Comparison of ENCODE assay signal across 8 cellular contexts in genomic region chr4:25367004-25367621, GRCh38. TPM values are rescaled to one million over a fixed set of nuclear protein-coding genes. Genes with fewer than 3 reads are reported as not detected.
DNase-seq lines count a peak whose midpoint lies in the region; ATAC-seq and TF ChIP-seq lines count a peak whose summit lies in the region.
"Had no signal": no experiment of that assay in that cellular context is flagged by ENCODE, and none has a peak within 500 bp of the region (broad histone marks: within the 10 kb centered on the region; RNA-seq: fewer than 3 reads in every experiment).

No MANE protein-coding gene starts in this region.

- no peak overlapping the region for H3K27ac ChIP-seq in lung (ENCODE audit: low read depth in 1 of 2, low read length in 1 of 2)

- H3K4me1 ChIP-seq in lung (ENCODE audit: control insufficient read depth in 2 of 2, insufficient read depth in 2 of 2, low read length in 2 of 2), result no peaks in the 10 kb centered on the region

- no peaks in the 10 kb centered on the region for H3K9me3 Mint-ChIP-seq in brain
- H3K9me3 Mint-ChIP-seq: T-helper 1 cell treated with Interleukin-12 subunit alpha and Interleukin-12 subunit beta and Interleukin-4 antibody, amounts not matched to agents 30 μg/mL and 1 μg/mL, for 36 hours had no signal

- ATAC-seq in lung (ENCODE audit: insufficient read depth, low FRiP score) (no peak), HG02642 (IDR thresholded peaks at IDR 0.05; ENCODE audit: poor library complexity, unreplicated experiment) (no peak), HG02623 (IDR thresholded peaks at IDR 0.05; ENCODE audit: unreplicated experiment) (no peak)

- POLR2A ChIA-PET in GM10248 (lab: Yijun Ruan, JAX), result no interaction called here

- H3K4me3 ChIP-seq in lung, result no peak overlapping the region

- no peak overlapping the region for H3K4me3 Mint-ChIP-seq in brain
- H3K4me3 Mint-ChIP-seq: T-helper 1 cell treated with Interleukin-12 subunit alpha and Interleukin-12 subunit beta and Interleukin-4 antibody, amounts not matched to agents 30 μg/mL and 1 μg/mL, for 36 hours had no signal

- no peaks in the 10 kb centered on the region for H3K9me3 ChIP-seq in lung (ENCODE audit: control insufficient read depth in 2 of 2, insufficient read depth in 1 of 2, low read length in 1 of 2)

- CTCF ChIA-PET in GM10248 (lab: Yijun Ruan, JAX), result interaction anchor here (0.6 to 6.2 kb wide), 28 partner anchors 9 to 878 kb away, joined by 3 to 56 read pairs (median 4); partner anchors contain the start of genes PI4K2B and ZCCHC4

- 87 to 95% methylated on average over 2 of the region's 2 CpGs for whole genome bisulfite sequencing in lung, 2 donors

- no peak overlapping the region for H3K27ac Mint-ChIP-seq in brain
- H3K27ac Mint-ChIP-seq: T-helper 1 cell treated with Interleukin-12 subunit alpha and Interleukin-12 subunit beta and Interleukin-4 antibody, amounts not matched to agents 30 μg/mL and 1 μg/mL, for 36 hours had no signal

- no peaks in the 10 kb centered on the region for H3K36me3 Mint-ChIP-seq in brain

- DNase-seq in GM10248 (ENCODE audit: extremely low spot score), result peak; percentile 33
- DNase-seq in MV-4-11 (lab: John Stamatoyannopoulos, UW), result peak; percentile 19
- DNase-seq in lung (ENCODE audit: low spot score), result no peak
- DNase-seq in activated T-cell treated with anti-CD3 and anti-CD28 coated beads, Interleukin-2, amount 50 U/mL, for 48 hours, result no peak

- TF ChIP-seq CTCF in GM10248 (IDR thresholded peaks at IDR 0.05; ENCODE audit: control extremely low read depth, extremely low read depth, low read depth, missing control alignments), result peak; percentile 59
- peak; percentile 74 to 81 for TF ChIP-seq CTCF in brain (conservative IDR thresholded peaks at IDR 0.05)
- TF ChIP-seq CTCF in lung (IDR thresholded peaks at IDR 0.05; ENCODE audit: control extremely low read depth, extremely low read depth), result peak; percentile 15

- H3K27me3 Mint-ChIP-seq in brain, result peaks cover 2% of the 10 kb centered on the region

- no peaks in the 10 kb centered on the region for H3K4me1 Mint-ChIP-seq in brain

- H3K36me3 ChIP-seq in lung (ENCODE audit: control insufficient read depth in 2 of 2, insufficient read depth in 2 of 2, low read length in 2 of 2), result peaks cover 4 to 12% of the 10 kb centered on the region in 2 donors

- no peaks in the 10 kb centered on the region for H3K27me3 ChIP-seq in lung (ENCODE audit: control insufficient read depth, insufficient read depth)

RNA-seq across cellular contexts. Expression of gene ANAPC4, which starts 9.9 kb away (rescaled TPM):
- polyA plus RNA-seq in brain (ENCODE audit: insufficient read depth, low read depth, low replicate concordance) (6.7 TPM), lung (10 to 100 TPM; 15.4 to 32.1 TPM)
- total RNA-seq in lung, result 10 to 100 TPM; 32.8 to 98.5 TPM

RNA-seq across cellular contexts. Expression of gene ZCCHC4, which starts 54.5 kb away (rescaled TPM):
- 5.0 TPM for polyA plus RNA-seq in brain (ENCODE audit: insufficient read depth, low read depth, low replicate concordance)
- 10 to 100 TPM in 1 of 2 donors, 1 to 10 TPM in 1; 7.8 to 24.3 TPM for total RNA-seq in lung
- polyA plus RNA-seq in lung, result 1 to 10 TPM; 4.3 to 7.5 TPM

Comparison
In these comparisons a context has a peak if more than half of its experiments do, and no peak if none do; other contexts are left out.
1. DNase-seq: peak in GM10248 (single experiment) and MV-4-11 (single experiment); none in lung (single experiment) and activated T-cell treated with anti-CD3 and anti-CD28 coated beads, Interleukin-2, amount 50 U/mL, for 48 hours (0 of 2).
2. CTCF ChIP-seq: peak in every context shown above with its lines; median percentile 78 in brain; 59 in GM10248; 15 in lung.